Comparison of ENCODE assay signal across 8 cellular contexts in genomic region chr19:41127801-41128300, GRCh38. TPM values are rescaled to one million over a fixed set of nuclear protein-coding genes. Genes with fewer than 3 reads are reported as not detected.
A peak's percentile ranks its signal among the peaks of the same experiment; 100 is the strongest.
DNase-seq lines count a peak whose midpoint lies in the region; ATAC-seq, FAIRE-seq and TF ChIP-seq lines count a peak whose summit lies in the region.
"Not testable (repeated sequence)": the region's sequence is repeated elsewhere in the genome, so short reads cannot be mapped to it uniquely, and the experiment has no call there.

No MANE protein-coding gene starts in this region.

- H3K27me3 ChIP-seq in CD8-positive, alpha-beta memory T cell (ENCODE audit: insufficient read depth, low read length, poor library complexity, severe bottlenecking); OCI-LY1 (ENCODE audit: insufficient read depth, low read length); K562 (ENCODE audit: control insufficient read depth in 2 of 2, insufficient read depth in 2 of 2, low read length in 2 of 2): not testable (repeated sequence)

- H3K27me3 Mint-ChIP-seq in CD8-positive, alpha-beta memory T cell = not testable (repeated sequence)
- H3K27me3 Mint-ChIP-seq in osteocyte (ENCODE audit: unreplicated experiment) = peaks cover 28% of the 10 kb centered on the region

- not testable (repeated sequence) for TF ChIP-seq POLR2A in K562 (conservative IDR thresholded peaks at IDR 0.05)

- not testable (repeated sequence) for H3K9me3 ChIP-seq in CD8-positive, alpha-beta memory T cell (ENCODE audit: low read length); OCI-LY1 (ENCODE audit: low read length); K562 (replicated peaks; ENCODE audit: control insufficient read depth, insufficient read depth, low read depth, low read length)

- H3K4me3 ChIP-seq in CD8-positive, alpha-beta memory T cell (ENCODE audit: low read length); OCI-LY1 (ENCODE audit: low read depth, low read length, poor library complexity, severe bottlenecking); K562: not testable (repeated sequence)

- TF ChIP-seq RAD21 in K562 (CRISPR knock-in tag; conservative IDR thresholded peaks at IDR 0.05 in 1 of 2, IDR thresholded peaks at IDR 0.05 in 1 of 2) = peak in 1 of 2 experiments; percentile 40; a peak in 2 of 4 replicates

- not testable (repeated sequence) for H4K20me1 ChIP-seq in OCI-LY1 (ENCODE audit: insufficient read depth, low read length); K562 (replicated peaks; ENCODE audit: control insufficient read depth, insufficient read depth, low read length)

- ATAC-seq in K562 (peak; percentile 98), left ventricle myocardium superior (peak; percentile 98)

- not testable (repeated sequence) for H3K9me3 Mint-ChIP-seq in CD8-positive, alpha-beta memory T cell; osteocyte (ENCODE audit: unreplicated experiment)

- FAIRE-seq in HTR-8/SVneo (lab: Jason Lieb, UNC) = peak; percentile 60
- peak; percentile 82 for FAIRE-seq in K562 (lab: Jason Lieb, UNC)

- peak overlapping the region; percentile 39 to 87 (median 82) for H3K4me3 Mint-ChIP-seq in CD8-positive, alpha-beta memory T cell
- peak overlapping the region; percentile 39 for H3K4me3 Mint-ChIP-seq in osteocyte (ENCODE audit: unreplicated experiment)

- H3K27ac ChIP-seq in CD8-positive, alpha-beta memory T cell (ENCODE audit: low read depth, low read length); OCI-LY1 (ENCODE audit: low read depth, low read length, poor library complexity, severe bottlenecking); K562 (ENCODE audit: extremely low read depth, low read depth, low read length): not testable (repeated sequence)

- not testable (repeated sequence) for H3K36me3 ChIP-seq in CD8-positive, alpha-beta memory T cell (ENCODE audit: insufficient read depth, low read length); OCI-LY1 (ENCODE audit: insufficient read depth, low read length); K562 (ENCODE audit: control insufficient read depth, insufficient read depth, low read length)

- intact Hi-C loops in K562 (cut with micrococcal nuclease) = loop anchor here (5.0 kb wide), 1 partner anchor 134 kb away; the partner anchor contains the start of gene HNRNPUL1
- intact Hi-C loops in left ventricle myocardium superior (cut with micrococcal nuclease) = not testable (repeated sequence)

- peak; percentile 68 to 83 (median 74) for DNase-seq in CD8-positive, alpha-beta memory T cell
- not testable (repeated sequence) for DNase-seq in HTR-8/SVneo (ENCODE audit: insufficient read length, low spot score)
- peak; percentile 88 to 89 for DNase-seq in activated CD4-positive, alpha-beta T cell treated with anti-CD3 and anti-CD28 coated beads, Interleukin-2, amount 50 U/mL, for 4 hours
- DNase-seq in K562 (ENCODE audit: extremely low read depth in 1 of 4, low spot score in 3 of 4) (peak in 3 of 4 experiments; percentile 44 to 77 (median 49)), left ventricle myocardium superior (peak; percentile 92), osteocyte (ENCODE audit: extremely low spot score, unreplicated experiment) (peak; percentile 88)
- peak; percentile 57 for DNase-seq in stimulated activated CD8-positive, alpha-beta memory T cell treated with anti-CD3 and anti-CD28 coated beads, Interleukin-4, amount 100 ng/mL, for 24 hours (ENCODE audit: low read depth)

- H3K4me2 ChIP-seq in OCI-LY1 (ENCODE audit: low read length); K562 (ENCODE audit: insufficient read depth, low read length): not testable (repeated sequence)

- not testable (repeated sequence) for H2AFZ ChIP-seq in OCI-LY1 (ENCODE audit: low read length); K562 (ENCODE audit: low read depth, low read length)

- peak; percentile 40 for TF ChIP-seq CTCF in OCI-LY1 (IDR thresholded peaks at IDR 0.05; ENCODE audit: low read length)
- TF ChIP-seq CTCF in K562 (IDR thresholded peaks at IDR 0.05 in 2 of 3, conservative IDR thresholded peaks at IDR 0.05 in 1 of 3; ENCODE audit: insufficient read depth in 2 of 3, low read depth in 1 of 3, low read length in 3 of 3) = peak; percentile 53 to 85 (median 59)
- peak; percentile 19 for TF ChIP-seq CTCF in osteocyte (IDR thresholded peaks at IDR 0.05)

- TF ChIP-seq EP300 in K562 (IDR thresholded peaks at IDR 0.05; ENCODE audit: low read length) = not testable (repeated sequence)

- 5% methylated on average over 14 of the region's 29 CpGs for WGBS in K562 (ENCODE audit: insufficient coverage, low coverage, missing lambda C conversion rate)

- CTCF ChIA-PET in CD8-positive, alpha-beta memory T cell (lab: Charles Lee) = interaction anchor here (1.2 to 2.3 kb wide), 2 partner anchors 17 to 166 kb away, joined by 3 to 9 read pairs; no protein-coding TSS in a partner anchor
- CTCF ChIA-PET in K562 (lab: Yijun Ruan, JAX; ENCODE audit: low intra/inter-chr PET ratio) = interaction anchor here (1.3 kb wide), 1 partner anchor 17 kb away, joined by 4 read pairs; no protein-coding TSS in a partner anchor

- POLR2A ChIA-PET in CD8-positive, alpha-beta memory T cell (lab: Charles Lee); K562 (lab: Yijun Ruan, JAX): not testable (repeated sequence)

- H3K9ac ChIP-seq in OCI-LY1 (ENCODE audit: low read length); K562 (ENCODE audit: insufficient read depth in 1 of 2, low read depth in 2 of 2, low read length in 2 of 2): not testable (repeated sequence)

- not testable (repeated sequence) for H3K9me2 ChIP-seq in OCI-LY1 (ENCODE audit: low read depth, low read length)

- H3F3A ChIP-seq in OCI-LY1 (ENCODE audit: insufficient read depth, low read length) = not testable (repeated sequence)

- BruUV-seq in K562 (replicated peaks; lab: Mats Ljungman, UMichigan) = not testable (repeated sequence)

- not testable (repeated sequence) for H3K36me3 Mint-ChIP-seq in CD8-positive, alpha-beta memory T cell; osteocyte (ENCODE audit: unreplicated experiment)

- in situ Hi-C loops in K562 (cut with MboI) = not testable (repeated sequence)

- H3K9me1 ChIP-seq in K562 (ENCODE audit: control insufficient read depth, insufficient read depth, low read length) = not testable (repeated sequence)

- not testable (repeated sequence) for H3K79me2 ChIP-seq in OCI-LY1 (ENCODE audit: insufficient read depth, low read length); K562 (ENCODE audit: control insufficient read depth, insufficient read depth, low read length)

- H3K4me1 Mint-ChIP-seq in CD8-positive, alpha-beta memory T cell = peaks cover 19 to 30% (median 24%) of the 10 kb centered on the region in 3 donors
- peaks cover 12% of the 10 kb centered on the region for H3K4me1 Mint-ChIP-seq in osteocyte (ENCODE audit: unreplicated experiment)

- H3K27ac Mint-ChIP-seq in CD8-positive, alpha-beta memory T cell = peak overlapping the region; percentile 24 to 97 (median 92)
- H3K27ac Mint-ChIP-seq in osteocyte (ENCODE audit: unreplicated experiment) = not testable (repeated sequence)

- H3K4me1 ChIP-seq in CD8-positive, alpha-beta memory T cell (ENCODE audit: insufficient read depth, low read length) = peaks cover 10% of the 10 kb centered on the region
- not testable (repeated sequence) for H3K4me1 ChIP-seq in OCI-LY1 (ENCODE audit: insufficient read depth, low read length, severe bottlenecking)
- H3K4me1 ChIP-seq in K562 (replicated peaks in 1 of 2; ENCODE audit: control insufficient read depth in 2 of 2, insufficient read depth in 2 of 2, low read length in 2 of 2) = peaks cover 0 to 14% of the 10 kb centered on the region in 2 experiments; a peak in 3 of 5 replicates

RNA-seq across cellular contexts. Expression of gene CYP2F1, which starts 13.6 kb away (rescaled TPM):
- not detected for total RNA-seq in CD8-positive, alpha-beta memory T cell
- not detected for polyA plus RNA-seq in CD8-positive, alpha-beta memory T cell
- 2.7 and 3.1 TPM in 2 replicates for total RNA-seq in K562 (2011; cell fraction: chromatin; rRNA removed; ENCODE audit: low replicate concordance)
- 0.17 and 0.39 TPM in 2 replicates for total RNA-seq in K562 (2011; cell fraction: nucleolus; rRNA removed)
- total RNA-seq in K562 (2011; cell fraction: nucleoplasm; rRNA removed) = 1.5 and 3.0 TPM in 2 replicates
- total RNA-seq in K562 (2014; rRNA removed) (0.77 TPM in 1 of 2 replicates, not detected in the other), K562 (2014; rRNA removed; fragmentation: Illumina TruSeq; extraction: Trizol) (0.25 TPM in 1 of 2 replicates, not detected in the other), K562 (2015; rRNA removed; fragmentation: Illumina TruSeq; extraction: Trizol) (0.11 TPM in 1 of 2 replicates, not detected in the other), K562 (2021) (0.38 TPM in 1 of 2 replicates, not detected in the other), left ventricle myocardium superior (not detected), osteocyte (not detected in 2 replicates)
- polyA plus RNA-seq in K562 (2011; rRNA removed) (0.03 and 0.16 TPM in 2 replicates), K562 (2014; fragmentation: Illumina TruSeq; extraction: Trizol) (0.28 and 0.71 TPM in 2 replicates), K562 (2014; fragmentation: Nextera tagmentation; extraction: Ambion mirVana) (under 1 TPM; 0.10 to 0.11 TPM), K562 (2014; rRNA removed) (0.04 TPM in 1 of 2 replicates, not detected in the other)
- polyA plus RNA-seq in K562 (2011; cell fraction: cytosol; rRNA removed) = 0.12 and 0.35 TPM in 2 replicates
- 0.28 and 0.40 TPM in 2 replicates for polyA plus RNA-seq in K562 (2011; cell fraction: nucleus; rRNA removed)
- polyA plus RNA-seq in K562 (2012) = 0.44 and 1.4 TPM in 2 replicates
- 0.12 TPM in 1 of 2 replicates, not detected in the other for polyA minus RNA-seq in K562 (2011; rRNA and poly(A)+ RNA removed)
- not detected in 2 replicates for polyA minus RNA-seq in K562 (2011; cell fraction: cytosol; rRNA and poly(A)+ RNA removed)
- 0.67 TPM in 1 of 2 replicates, not detected in the other for polyA minus RNA-seq in K562 (2011; cell fraction: nucleus; rRNA and poly(A)+ RNA removed)

RNA-seq across cellular contexts. Expression of gene CYP2A13, which starts 39.6 kb away (rescaled TPM):
- total RNA-seq in CD8-positive, alpha-beta memory T cell = not detected
- not detected for polyA plus RNA-seq in CD8-positive, alpha-beta memory T cell
- not detected in 2 replicates for total RNA-seq in K562 (2011; cell fraction: chromatin; rRNA removed; ENCODE audit: low replicate concordance)
- not detected in 2 replicates for total RNA-seq in K562 (2011; cell fraction: nucleolus; rRNA removed)
- total RNA-seq in K562 (2011; cell fraction: nucleoplasm; rRNA removed) = not detected in 2 replicates
- total RNA-seq in K562 (2014; rRNA removed) (not detected in 2 replicates), K562 (2014; rRNA removed; fragmentation: Illumina TruSeq; extraction: Trizol) (not detected in 2 replicates), K562 (2015; rRNA removed; fragmentation: Illumina TruSeq; extraction: Trizol) (not detected in 2 replicates), K562 (2021) (not detected in 2 replicates), left ventricle myocardium superior (not detected), osteocyte (not detected in 2 replicates)
- polyA plus RNA-seq in K562 (2011; rRNA removed) (not detected in 2 replicates), K562 (2014; fragmentation: Illumina TruSeq; extraction: Trizol) (not detected in 2 replicates), K562 (2014; fragmentation: Nextera tagmentation; extraction: Ambion mirVana) (not detected), K562 (2014; rRNA removed) (not detected in 2 replicates)
- not detected in 2 replicates for polyA plus RNA-seq in K562 (2011; cell fraction: cytosol; rRNA removed)
- not detected in 2 replicates for polyA plus RNA-seq in K562 (2011; cell fraction: nucleus; rRNA removed)
- polyA plus RNA-seq in K562 (2012) = not detected in 2 replicates
- not detected in 2 replicates for polyA minus RNA-seq in K562 (2011; rRNA and poly(A)+ RNA removed)
- polyA minus RNA-seq in K562 (2011; cell fraction: cytosol; rRNA and poly(A)+ RNA removed) = not detected in 2 replicates
- polyA minus RNA-seq in K562 (2011; cell fraction: nucleus; rRNA and poly(A)+ RNA removed) = not detected in 2 replicates
